8 cellular contexts compared by ENCODE assay signal in the genomic region with DNA sequence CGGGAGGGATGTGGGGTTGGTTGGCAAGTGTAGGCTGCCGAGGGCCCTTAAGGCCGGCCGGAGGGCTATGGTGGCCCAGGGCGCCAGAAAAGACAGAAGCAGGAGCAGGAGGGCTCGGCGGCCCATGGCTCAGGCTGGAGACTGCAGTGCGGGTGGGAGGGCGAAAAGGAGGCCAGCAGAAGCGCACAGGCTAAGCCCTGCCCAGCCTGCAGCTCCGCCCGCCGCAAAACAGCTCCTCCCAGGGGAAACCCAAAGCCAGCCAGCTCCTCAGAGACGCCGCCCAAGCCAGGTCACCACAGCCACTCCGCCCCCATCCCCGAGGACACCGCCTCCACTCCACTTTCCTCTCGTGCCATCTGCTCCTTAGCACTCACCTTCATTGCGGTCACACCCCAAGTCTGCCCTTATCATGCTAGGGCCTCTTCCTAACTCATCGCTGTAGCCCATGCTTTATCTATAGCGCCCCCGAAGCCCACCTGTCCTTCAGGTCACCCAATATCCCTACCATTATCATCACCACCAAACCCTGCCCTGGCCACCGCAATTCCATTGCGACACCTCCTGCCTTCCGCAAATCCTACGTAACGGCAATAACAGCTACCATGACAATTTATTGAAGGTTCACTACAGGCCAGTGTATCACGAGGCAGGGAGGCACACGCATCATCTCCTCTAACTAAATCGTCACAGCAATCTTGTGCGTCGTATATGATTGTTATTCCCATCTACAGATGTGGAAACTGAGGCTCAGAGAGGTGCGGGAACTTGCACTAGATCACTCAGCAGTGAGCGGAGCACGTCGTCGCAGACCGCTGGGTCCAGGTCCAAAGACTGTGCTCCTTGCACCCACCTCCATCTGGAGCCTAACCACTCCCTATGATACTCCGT.
DNase-seq lines count a peak whose midpoint lies in the region; ATAC-seq lines count a peak whose summit lies in the region.

TSS of gene PRCP (minus strand) at position 154 of the 888 bp plus-strand sequence. CDS start at position 126, 28 bp downstream.

- H3K27ac Mint-ChIP-seq in central memory CD8-positive, alpha-beta T cell (ENCODE audit: low read depth): peak within 1 kb of the TSS; percentile 95

- no peaks in the 10 kb centered on the region for H3K27me3 Mint-ChIP-seq in central memory CD8-positive, alpha-beta T cell

- peak within 1 kb of the TSS; percentile 87 for H3K4me3 Mint-ChIP-seq in central memory CD8-positive, alpha-beta T cell

- H3K36me3 Mint-ChIP-seq in central memory CD8-positive, alpha-beta T cell (ENCODE audit: insufficient read depth): peaks cover 14% of the 10 kb centered on the region

- DNase-seq in AG08395 (ENCODE audit: low spot score) (peak; percentile 95), NCI-H345 (lab: John Stamatoyannopoulos, UW) (peak; percentile 94), islet precursor cell (peak; percentile 99)
- DNase-seq in activated CD4-positive, CD25-positive, alpha-beta regulatory T cell treated with anti-CD3 and anti-CD28 coated beads, Interleukin-2, amount 50 U/mL, for 16 hours (ENCODE audit: low read depth, low spot score): peak; percentile 85
- DNase-seq in central memory CD8-positive, alpha-beta T cell (ENCODE audit: low spot score in 2 of 2): peak; percentile 87 to 91
- DNase-seq in stimulated activated CD4-positive, alpha-beta T cell treated with anti-CD3 and anti-CD28 coated beads, Interleukin-12 subunit alpha, Interleukin-12 subunit beta, amount 100 ng/mL, for 48 hours (ENCODE audit: low read depth in 2 of 3, low spot score in 1 of 3): peak; percentile 90 to 94 (median 91)

- ATAC-seq in GM18909 (IDR thresholded peaks at IDR 0.05; ENCODE audit: poor library complexity, unreplicated experiment): peak; percentile 81
- ATAC-seq in HG03175 (IDR thresholded peaks at IDR 0.05; ENCODE audit: unreplicated experiment): peak; percentile 79
- peak; percentile 78 for ATAC-seq in central memory CD8-positive, alpha-beta T cell (replicated peaks; ENCODE audit: extremely low read depth, poor library complexity, severe bottlenecking)

- no peaks in the 10 kb centered on the region for H3K9me3 Mint-ChIP-seq in central memory CD8-positive, alpha-beta T cell

- H3K4me1 Mint-ChIP-seq in central memory CD8-positive, alpha-beta T cell: peaks cover 48% of the 10 kb centered on the region

Comparison
In these comparisons a context has a peak if more than half of its experiments do, and no peak if none do; other contexts are left out.
1. Peak in every context shown above with its lines: DNase-seq and ATAC-seq.